1 cellular context compared by ENCODE assay signal in genomic region chr7:19284596-19285300, GRCh38.
TF ChIP-seq lines count a peak whose summit lies in the region.

No MANE protein-coding gene starts in this region.

TF ChIP-seq in GM23338, 12 proteins besides CTCF, POLR2A, EP300 and RAD21 (continued from another document):
- no peak for TF ChIP-seq EZH2phosphoT487 (IDR thresholded peaks at IDR 0.05; ENCODE audit: unreplicated experiment)
